Comparison of ENCODE assay signal across 11 cellular contexts in genomic region chr6:19866900-19867627, GRCh38. TPM values are rescaled to one million over a fixed set of nuclear protein-coding genes. Genes with fewer than 3 reads are reported as not detected.
DNase-seq lines count a peak whose midpoint lies in the region; ATAC-seq, FAIRE-seq and TF ChIP-seq lines count a peak whose summit lies in the region.
"Had no signal": no experiment of that assay in that cellular context is flagged by ENCODE, and none has a peak within 500 bp of the region (broad histone marks: within the 10 kb centered on the region; RNA-seq: fewer than 3 reads in every experiment).

No MANE protein-coding gene starts in this region.

- no peak for TF ChIP-seq CTCF in smooth muscle cell (IDR thresholded peaks at IDR 0.05; ENCODE audit: borderline replicate concordance, insufficient read depth, poor library complexity, severe bottlenecking)

- peaks cover 3% of the 10 kb centered on the region for H3K4me1 ChIP-seq in smooth muscle cell (ENCODE audit: low read depth)

- H3K9ac ChIP-seq in smooth muscle cell (ENCODE audit: low read depth): no peak overlapping the region

- no peaks in the 10 kb centered on the region for H4K20me1 ChIP-seq in smooth muscle cell (ENCODE audit: low read depth)

- H3K4me2 ChIP-seq in smooth muscle cell: peak overlapping the region; percentile 71

- no peaks in the 10 kb centered on the region for H3K79me2 ChIP-seq in smooth muscle cell (ENCODE audit: low read depth)

- H3K27me3 ChIP-seq in smooth muscle cell (ENCODE audit: low read depth): no peaks in the 10 kb centered on the region

- 29% methylated on average over 6 of the region's 6 CpGs for WGBS in smooth muscle cell (ENCODE audit: low lambda C conversion rate)

- FAIRE-seq in RCC 7860 (lab: Jason Lieb, UNC): no peak

- H3K4me3 ChIP-seq in smooth muscle cell: no peak overlapping the region

- no peaks in the 10 kb centered on the region for H3F3A ChIP-seq in smooth muscle cell (ENCODE audit: low read depth)

- no peaks in the 10 kb centered on the region for H3K36me3 ChIP-seq in smooth muscle cell (ENCODE audit: low read depth)

- DNase-seq in H4 (ENCODE audit: low spot score) (peak; percentile 44), RCC 7860 (ENCODE audit: low spot score) (peak; percentile 50), smooth muscle cell (lab: John Stamatoyannopoulos, UW; ENCODE audit: unreplicated experiment) (no peak)
- DNase-seq in activated CD4-positive, alpha-beta T cell treated with anti-CD3 and anti-CD28 coated beads, Interleukin-2, amount 50 U/mL, for 48 hours: no peak
- no peak for DNase-seq in stimulated activated CD4-positive, alpha-beta T cell treated with anti-CD3 and anti-CD28 coated beads, Interleukin-4, amount 100 ng/mL, for 24 hours
- DNase-seq: activated CD8-positive, alpha-beta T cell treated with anti-CD3 and anti-CD28 coated beads, Interleukin-2, amount 10 ng/mL, durations not matched to agents 7 days and 5 days; DMS53; effector memory CD4-positive, alpha-beta T cell had no signal

- H2AFZ ChIP-seq in smooth muscle cell (ENCODE audit: low read depth): no peak overlapping the region

- peak overlapping the region; percentile 31 for H3K27ac ChIP-seq in smooth muscle cell (ENCODE audit: low read depth)

- no peaks in the 10 kb centered on the region for H3K9me3 ChIP-seq in smooth muscle cell (replicated peaks; ENCODE audit: low read depth)

- ATAC-seq in esophagus mucosa (peak; percentile 45), HG02623 (IDR thresholded peaks at IDR 0.05; ENCODE audit: unreplicated experiment) (no peak)
- ATAC-seq: activated CD8-positive, alpha-beta T cell treated with anti-CD3 and anti-CD28 coated beads, Interleukin-2, amount 10 ng/mL, durations not matched to agents 7 days and 5 days had no signal

RNA-seq across cellular contexts. Expression of gene ID4, which starts 29.9 kb away (rescaled TPM):
- 4.3 and 5.5 TPM in 2 replicates for total RNA-seq in H4 (2014; rRNA removed; shearing (Covaris generic))
- 10.2 TPM for total RNA-seq in esophagus mucosa
- total RNA-seq in smooth muscle cell: 123 and 147 TPM in 2 replicates
- 181 and 223 TPM in 2 replicates for polyA plus RNA-seq in smooth muscle cell
- total RNA-seq: activated CD8-positive, alpha-beta T cell treated with anti-CD3 and anti-CD28 coated beads, Interleukin-2, amount 10 ng/mL, durations not matched to agents 7 days and 5 days; mononuclear cell had no signal

Comparison
In these comparisons a context has a peak if more than half of its experiments do, and no peak if none do; other contexts are left out.
1. DNase-seq: peak in H4 (single experiment) and RCC 7860 (single experiment); none in smooth muscle cell (single experiment), activated CD4-positive, alpha-beta T cell treated with anti-CD3 and anti-CD28 coated beads, Interleukin-2, amount 50 U/mL, for 48 hours (0 of 2) and stimulated activated CD4-positive, alpha-beta T cell treated with anti-CD3 and anti-CD28 coated beads, Interleukin-4, amount 100 ng/mL, for 24 hours (single experiment).
2. RNA of gene ID4, which starts 29.9 kb away (total RNA-seq): 123 to 147 TPM in smooth muscle cell; 10.2 TPM in esophagus mucosa (single experiment) and 4.3 to 5.5 TPM in H4; every median in the first group is over 10 times any median in the second.